In the genomic region with DNA sequence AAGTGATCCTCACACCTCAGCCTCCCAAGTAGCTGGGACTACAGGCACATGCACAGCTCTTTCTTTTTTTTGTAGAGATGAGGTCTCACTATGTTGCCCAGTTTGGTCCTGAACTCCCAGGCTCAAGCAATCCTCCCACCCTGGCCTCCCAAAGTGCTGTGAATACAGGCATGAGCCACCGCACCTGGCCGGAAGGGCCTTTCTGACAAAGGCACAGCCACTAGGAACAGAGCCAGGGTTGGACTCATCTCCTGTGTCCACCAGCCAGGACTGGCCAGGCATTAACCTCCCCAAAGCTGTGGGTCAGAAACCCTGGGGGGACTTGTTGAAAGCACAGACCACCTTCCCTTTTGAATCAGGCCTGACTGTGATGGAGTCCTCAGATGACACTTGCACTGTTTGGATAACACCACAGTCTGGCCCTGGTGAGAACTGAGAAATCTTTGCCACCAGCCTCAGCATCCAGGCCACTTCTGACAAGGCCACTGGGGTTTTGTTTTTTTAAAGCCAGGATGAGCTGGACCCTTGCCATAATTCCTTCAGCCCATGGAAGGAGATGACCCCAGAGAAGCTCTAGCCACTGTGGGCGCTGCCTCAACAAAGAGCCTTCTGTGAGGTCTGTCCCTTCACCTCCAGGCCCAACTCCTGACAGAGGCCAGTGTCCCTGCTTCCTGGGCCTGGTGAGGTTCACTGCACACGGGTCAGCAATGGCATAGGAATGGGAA, we compare ENCODE assay signal across 10 cellular contexts. TPM values are rescaled to one million over a fixed set of nuclear protein-coding genes. Genes with fewer than 3 reads are reported as not detected.
A peak's percentile ranks its signal among the peaks of the same experiment; 100 is the strongest.
DNase-seq lines count a peak whose midpoint lies in the region; ATAC-seq and TF ChIP-seq lines count a peak whose summit lies in the region.
"Had no signal": no experiment of that assay in that cellular context is flagged by ENCODE, and none has a peak within 500 bp of the region (broad histone marks: within the 10 kb centered on the region; RNA-seq: fewer than 3 reads in every experiment).

No MANE protein-coding gene starts in this region.

- peaks cover 25% of the 10 kb centered on the region for H3K9me1 ChIP-seq in IMR-90 (ENCODE audit: insufficient read depth, low read length)

- peak overlapping the region; percentile 33 for H2AK9ac ChIP-seq in IMR-90 (replicated peaks; ENCODE audit: low read depth, low read length, poor library complexity)

- no peak overlapping the region for H4K5ac ChIP-seq in IMR-90 (ENCODE audit: low read depth, low read length)

- peak overlapping the region; percentile 74; the same call in 1 of the 2 replicates for H3K14ac ChIP-seq in IMR-90 (replicated peaks; ENCODE audit: low read depth, low read length)

- CTCF ChIA-PET in IMR-90 (lab: Yijun Ruan, JAX): no interaction called here

- H3K9me3 ChIP-seq in CD4-positive, CD25-positive, alpha-beta regulatory T cell (ENCODE audit: control insufficient read depth in 2 of 2, low read length in 2 of 2): no peaks in the 10 kb centered on the region
- H3K9me3 ChIP-seq in IMR-90 (ENCODE audit: control insufficient read depth, insufficient read depth, low read length): no peaks in the 10 kb centered on the region
- H3K9me3 ChIP-seq in breast epithelium: no peaks in the 10 kb centered on the region
- H3K9me3 ChIP-seq in mononuclear cell (ENCODE audit: low read depth, low read length): no peaks in the 10 kb centered on the region
- H3K9me3 ChIP-seq: prostate gland had no signal

- POLR2A ChIA-PET in IMR-90 (lab: Charles Lee; ENCODE audit: unreplicated experiment): interaction anchor here (0.7 kb wide), 1 partner anchor 10 kb away, joined by 3 read pairs; no protein-coding TSS in a partner anchor

- peaks cover 4% of the 10 kb centered on the region for H3K36me3 Mint-ChIP-seq in CD4-positive, CD25-positive, alpha-beta regulatory T cell

- no peak overlapping the region for H3K27ac ChIP-seq in CD4-positive, CD25-positive, alpha-beta regulatory T cell (ENCODE audit: insufficient read depth, low read length, poor library complexity, severe bottlenecking)
- H3K27ac ChIP-seq in IMR-90 (ENCODE audit: insufficient read depth, low read length) (peak overlapping the region; percentile 35; the same call in 1 of the 2 replicates), breast epithelium (peak overlapping the region; percentile 10 to 25)
- H3K27ac ChIP-seq: prostate gland had no signal

- H4K91ac ChIP-seq in IMR-90 (ENCODE audit: insufficient read depth, low read depth, low read length): no peak overlapping the region

- peak overlapping the region in 2 of 3 donors; percentile 63 to 81 for H3K27ac Mint-ChIP-seq in CD4-positive, CD25-positive, alpha-beta regulatory T cell

- H3K23ac ChIP-seq in IMR-90 (ENCODE audit: low read depth, low read length): peak overlapping the region; percentile 41; the same call in 1 of the 2 replicates

- H3K27me3 ChIP-seq in CD4-positive, CD25-positive, alpha-beta regulatory T cell (ENCODE audit: control insufficient read depth, insufficient read depth, low read length): no peaks in the 10 kb centered on the region
- H3K27me3 ChIP-seq in IMR-90 (ENCODE audit: control insufficient read depth, insufficient read depth, low read length) (no peaks in the 10 kb centered on the region), breast epithelium (no peaks in the 10 kb centered on the region), mononuclear cell (ENCODE audit: insufficient read depth, low read length) (no peaks in the 10 kb centered on the region)

- no peak overlapping the region for H3K18ac ChIP-seq in IMR-90 (ENCODE audit: low read depth, low read length)

- no peak for TF ChIP-seq RAD21 in IMR-90 (IDR thresholded peaks at IDR 0.05; ENCODE audit: low read length)

- no peak overlapping the region for H4K8ac ChIP-seq in IMR-90 (ENCODE audit: low read depth in 2 of 2, low read length in 2 of 2)

- peaks cover 28 to 75% (median 44%) of the 10 kb centered on the region in 4 donors for H3K4me1 Mint-ChIP-seq in CD4-positive, CD25-positive, alpha-beta regulatory T cell

- TF ChIP-seq CTCF in IMR-90 (conservative IDR thresholded peaks at IDR 0.05; ENCODE audit: low read depth, low read length) (no peak), breast epithelium (IDR thresholded peaks at IDR 0.05) (no peak)

- peaks cover 0 to 56% of the 10 kb centered on the region in 2 experiments; a peak in 2 of 4 replicates for H3K79me1 ChIP-seq in IMR-90 (ENCODE audit: low read depth in 1 of 2, low read length in 2 of 2)

- no peak overlapping the region for H2AK5ac ChIP-seq in IMR-90 (ENCODE audit: low read depth, low read length)

- no peak overlapping the region for H2BK20ac ChIP-seq in IMR-90 (ENCODE audit: low read depth, low read length)

- TF ChIP-seq POLR2A in IMR-90 (IDR thresholded peaks at IDR 0.05; ENCODE audit: low read depth, low read length) (no peak), breast epithelium (IDR thresholded peaks at IDR 0.05) (no peak)

- peaks cover under 1% of the 10 kb centered on the region for H3K27me3 Mint-ChIP-seq in CD4-positive, CD25-positive, alpha-beta regulatory T cell

- peak overlapping the region; percentile 19; the same call in 1 of the 2 replicates for H3K4me2 ChIP-seq in IMR-90 (ENCODE audit: low read depth, low read length)

- dilution Hi-C loops in IMR-90 (cut with HindIII; ENCODE audit: low sequenced_read_pairs, unreplicated experiment): no loop called here

- ATAC-seq in CD4-positive, CD25-positive, alpha-beta regulatory T cell (ENCODE audit: low read depth in 2 of 2): no peak
- no peak for ATAC-seq in IMR-90 (ENCODE audit: low read depth)
- no peak for ATAC-seq in GM18519 (IDR thresholded peaks at IDR 0.05; ENCODE audit: low FRiP score, unreplicated experiment)
- no peak for ATAC-seq in HG03342 (IDR thresholded peaks at IDR 0.05; ENCODE audit: unreplicated experiment)

- no peak overlapping the region for H2BK5ac ChIP-seq in IMR-90 (ENCODE audit: low read depth, low read length, poor library complexity, severe bottlenecking)

- 92% methylated on average over 2 of the region's 4 CpGs; no CpG with 5 or more reads in 1 of the 2 experiments for WGBS in IMR-90 (ENCODE audit: extremely low coverage in 2 of 2, insufficient read length in 1 of 2), 2 experiments

- H3K36me3 ChIP-seq in CD4-positive, CD25-positive, alpha-beta regulatory T cell (ENCODE audit: control insufficient read depth, insufficient read depth, low read length): no peaks in the 10 kb centered on the region
- H3K36me3 ChIP-seq in IMR-90 (ENCODE audit: control insufficient read depth, insufficient read depth, low read length) (peaks cover 15% of the 10 kb centered on the region), breast epithelium (no peaks in the 10 kb centered on the region)
- H3K36me3 ChIP-seq: prostate gland had no signal

- no peak overlapping the region for H3K4me3 ChIP-seq in CD4-positive, CD25-positive, alpha-beta regulatory T cell (ENCODE audit: low read depth, low read length)
- H3K4me3 ChIP-seq in IMR-90 (ENCODE audit: insufficient read depth, low read depth, low read length) (no peak overlapping the region), breast epithelium (no peak overlapping the region), mononuclear cell (ENCODE audit: low read length) (peak overlapping the region; percentile 2)
- H3K4me3 ChIP-seq: prostate gland had no signal

- no peak overlapping the region for H2BK15ac ChIP-seq in IMR-90 (ENCODE audit: low read depth, low read length)

- H3K4ac ChIP-seq in IMR-90 (ENCODE audit: low read depth, low read length): 0 out of 2 replicates have a peak overlapping the region, but pooled peaks have one; percentile 30

- DNase-seq in CD4-positive, CD25-positive, alpha-beta regulatory T cell: no peak
- DNase-seq in IMR-90 (no peak), breast epithelium (ENCODE audit: low spot score in 2 of 2) (no peak), 8988T (no peak)
- DNase-seq in activated naive CD4-positive, alpha-beta T cell treated with anti-CD3 and anti-CD28 coated beads, Interleukin-2, amount 50 U/mL, for 16 hours: no peak
- DNase-seq: NCI-H524 had no signal

- H3K9ac ChIP-seq in IMR-90 (ENCODE audit: low read depth, low read length): no peak overlapping the region

- peak overlapping the region in 2 of 4 donors; percentile 21 to 97 for H3K4me3 Mint-ChIP-seq in CD4-positive, CD25-positive, alpha-beta regulatory T cell

- H3K56ac ChIP-seq in IMR-90 (ENCODE audit: extremely low read depth, insufficient read depth, low read length): no peak overlapping the region

- no peak overlapping the region for H2BK120ac ChIP-seq in IMR-90 (ENCODE audit: low read depth, low read length)

- H4K20me1 ChIP-seq in IMR-90 (ENCODE audit: insufficient read depth, low read length): peaks cover 97% of the 10 kb centered on the region

- intact Hi-C loops in IMR-90 (cut with micrococcal nuclease): no loop called here
- intact Hi-C loops in breast epithelium (cut with DNase I; ENCODE audit: low total_unique reads): no loop called here

- H3K4me1 ChIP-seq in CD4-positive, CD25-positive, alpha-beta regulatory T cell (ENCODE audit: control insufficient read depth, insufficient read depth, low read length, poor library complexity, severe bottlenecking): peaks cover 37% of the 10 kb centered on the region
- H3K4me1 ChIP-seq in IMR-90 (ENCODE audit: control insufficient read depth, insufficient read depth, low read length) (peaks cover 19% of the 10 kb centered on the region), breast epithelium (peaks cover 0 to 18% of the 10 kb centered on the region in 2 donors), mononuclear cell (ENCODE audit: insufficient read depth, low read length) (peaks cover 81% of the 10 kb centered on the region)
- H3K4me1 ChIP-seq: prostate gland had no signal

- in situ Hi-C loops in IMR-90 (cut with MboI; ENCODE audit: low sequenced_read_pairs): no loop called here

- no peaks in the 10 kb centered on the region for H3K9me3 Mint-ChIP-seq in CD4-positive, CD25-positive, alpha-beta regulatory T cell

- no TSS peak for BruUV-seq in IMR-90 (replicated peaks; lab: Mats Ljungman, UMichigan)

- no peak overlapping the region for H2AFZ ChIP-seq in IMR-90 (replicated peaks; ENCODE audit: low read length, poor library complexity)

TF ChIP-seq in IMR-90, 13 proteins besides CTCF, POLR2A, EP300 and RAD21 (continues in another document):
- no peak for TF ChIP-seq CHD1 (IDR thresholded peaks at IDR 0.05; ENCODE audit: low read depth, low read length)
- no peak for TF ChIP-seq MAZ (IDR thresholded peaks at IDR 0.05; ENCODE audit: borderline replicate concordance, low read depth, low read length)
- TF ChIP-seq CEBPB (IDR thresholded peaks at IDR 0.05; ENCODE audit: low read depth, low read length): no peak
- TF ChIP-seq SMC3 (IDR thresholded peaks at IDR 0.05; ENCODE audit: low read depth, low read length): no peak
- TF ChIP-seq NFE2L2 (IDR thresholded peaks at IDR 0.05; ENCODE audit: low read depth, low read length): no peak
- TF ChIP-seq MXI1 (IDR thresholded peaks at IDR 0.05; ENCODE audit: borderline replicate concordance, low read depth, low read length): no peak

RNA-seq across cellular contexts. Expression of a gene that starts 4.8 kb away (rescaled TPM):
- 95.6 TPM for total RNA-seq in CD4-positive, CD25-positive, alpha-beta regulatory T cell
- polyA plus RNA-seq in CD4-positive, CD25-positive, alpha-beta regulatory T cell: 10 to 100 TPM; 59.0 to 76.2 (median 70.6) TPM
- 301 and 349 TPM in 2 replicates for total RNA-seq in IMR-90 (2012; rRNA removed)
- 280 and 325 TPM in 2 replicates for polyA plus RNA-seq in IMR-90 (2012; rRNA removed)
- polyA plus RNA-seq in IMR-90 (2012; cell fraction: cytosol; rRNA removed): 199 and 222 TPM in 2 replicates
- polyA plus RNA-seq in IMR-90 (2012; cell fraction: nucleus; rRNA removed; ENCODE audit: low replicate concordance): 167 and 314 TPM in 2 replicates
- 100 to 1,000 TPM; 130 to 273 (median 131) TPM for total RNA-seq in breast epithelium
- total RNA-seq in mononuclear cell: 511 TPM
